ENCODE assay signal across 25 cellular contexts in genomic region chr1:7460807-7461206, GRCh38.
"Had no signal": no experiment of that assay in that cellular context is flagged by ENCODE, and none has a peak within 500 bp of the region (broad histone marks: within the 10 kb centered on the region; RNA-seq: fewer than 3 reads in every experiment).

No MANE protein-coding gene starts in this region.

- H3K4me3 Mint-ChIP-seq: activated CD4-positive, alpha-beta memory T cell treated with anti-CD3 and anti-CD28 coated beads for 36 hours; activated CD4-positive, alpha-beta T cell treated with anti-CD3 and anti-CD28 coated beads for 36 hours; activated CD8-positive, alpha-beta memory T cell treated with anti-CD3 and anti-CD28 coated beads, Interleukin-2, amount 10 ng/mL, durations not matched to agents 7 days and 5 days; activated naive CD4-positive, alpha-beta T cell treated with anti-CD3 and anti-CD28 coated beads, Interleukin-2, amount 10 ng/mL, durations not matched to agents 7 days and 5 days; memory B cell; naive thymus-derived CD4-positive, alpha-beta T cell had no signal

- H3K4me1 Mint-ChIP-seq: activated CD4-positive, alpha-beta T cell treated with anti-CD3 and anti-CD28 coated beads for 36 hours; activated CD8-positive, alpha-beta memory T cell treated with anti-CD3 and anti-CD28 coated beads, Interleukin-2, amount 10 ng/mL, durations not matched to agents 7 days and 5 days; activated naive CD4-positive, alpha-beta T cell treated with anti-CD3 and anti-CD28 coated beads, Interleukin-2, amount 10 ng/mL, durations not matched to agents 7 days and 5 days; naive thymus-derived CD4-positive, alpha-beta T cell had no signal

- H3K27ac ChIP-seq: dorsolateral prefrontal cortex, gastrocnemius medialis, left lung, right atrium auricular region, skin epidermis, transverse colon, vagina, VCaP had no signal

- H3K4me1 ChIP-seq: left lung, transverse colon had no signal

- H3K36me3 Mint-ChIP-seq: activated CD4-positive, alpha-beta memory T cell treated with anti-CD3 and anti-CD28 coated beads for 36 hours; activated CD8-positive, alpha-beta memory T cell treated with anti-CD3 and anti-CD28 coated beads, Interleukin-2, amount 10 ng/mL, durations not matched to agents 7 days and 5 days; activated naive CD4-positive, alpha-beta T cell treated with anti-CD3 and anti-CD28 coated beads, Interleukin-2, amount 10 ng/mL, durations not matched to agents 7 days and 5 days; memory B cell; naive thymus-derived CD4-positive, alpha-beta T cell had no signal

- H3K27ac Mint-ChIP-seq: activated CD4-positive, alpha-beta memory T cell treated with anti-CD3 and anti-CD28 coated beads for 36 hours; activated CD4-positive, alpha-beta T cell treated with anti-CD3 and anti-CD28 coated beads for 36 hours; activated CD8-positive, alpha-beta memory T cell treated with anti-CD3 and anti-CD28 coated beads, Interleukin-2, amount 10 ng/mL, durations not matched to agents 7 days and 5 days; activated naive CD4-positive, alpha-beta T cell treated with anti-CD3 and anti-CD28 coated beads, Interleukin-2, amount 10 ng/mL, durations not matched to agents 7 days and 5 days; activated T-helper 2 cell treated with anti-CD3 and anti-CD28 coated beads, Interferon-gamma antibody, Interleukin-2, Interleukin-4, amounts not matched to agents 10 μg/mL and 5 μg/mL and 100 μg/mL, durations not matched to agents 14 hours and 24 hours and 36 hours; memory B cell; naive thymus-derived CD4-positive, alpha-beta T cell had no signal

- DNase-seq: activated CD4-positive, alpha-beta memory T cell treated with anti-CD3 and anti-CD28 coated beads for 36 hours; activated CD4-positive, alpha-beta T cell treated with anti-CD3 and anti-CD28 coated beads for 36 hours; activated CD8-positive, alpha-beta memory T cell treated with anti-CD3 and anti-CD28 coated beads, Interleukin-2, amount 10 ng/mL, durations not matched to agents 7 days and 5 days; activated naive CD4-positive, alpha-beta T cell treated with anti-CD3 and anti-CD28 coated beads, Interleukin-2, amount 10 ng/mL, durations not matched to agents 7 days and 5 days; activated T-cell treated with anti-CD3 and anti-CD28 coated beads, Interleukin-2, amount 50 U/mL, for 1 hour; dorsolateral prefrontal cortex; erythroblast; gastrocnemius medialis; islet precursor cell; mucosa of descending colon; naive thymus-derived CD4-positive, alpha-beta T cell; posterior cingulate gyrus; stimulated activated CD4-positive, alpha-beta T cell treated with anti-CD3 and anti-CD28 coated beads, Interleukin-4, amount 100 ng/mL, for 4 hours; stimulated activated CD8-positive, alpha-beta memory T cell treated with anti-CD3 and anti-CD28 coated beads, Interleukin-4, amount 100 ng/mL, for 48 hours; stimulated activated naive CD4-positive, alpha-beta T cell treated with Interleukin-2 at 50 U/mL for 16 hours; T-helper 9 cell; transverse colon had no signal

- H3K4me3 ChIP-seq: dorsolateral prefrontal cortex, gastrocnemius medialis, left lung, mucosa of descending colon, right atrium auricular region, skin epidermis, transverse colon, vagina had no signal

- H3K9me3 ChIP-seq: gastrocnemius medialis, left lung, mucosa of descending colon, right atrium auricular region, transverse colon, vagina had no signal

- ATAC-seq: activated CD4-positive, alpha-beta T cell treated with anti-CD3 and anti-CD28 coated beads for 36 hours; activated CD8-positive, alpha-beta memory T cell treated with anti-CD3 and anti-CD28 coated beads, Interleukin-2, amount 10 ng/mL, durations not matched to agents 7 days and 5 days; gastrocnemius medialis; left lung; mucosa of descending colon; naive thymus-derived CD4-positive, alpha-beta T cell had no signal

- FAIRE-seq: astrocyte had no signal

- H3K9me3 Mint-ChIP-seq: activated CD4-positive, alpha-beta memory T cell treated with anti-CD3 and anti-CD28 coated beads for 36 hours; activated naive CD4-positive, alpha-beta T cell treated with anti-CD3 and anti-CD28 coated beads, Interleukin-2, amount 10 ng/mL, durations not matched to agents 7 days and 5 days; activated T-helper 2 cell treated with anti-CD3 and anti-CD28 coated beads, Interferon-gamma antibody, Interleukin-2, Interleukin-4, amounts not matched to agents 10 μg/mL and 5 μg/mL and 100 μg/mL, durations not matched to agents 14 hours and 24 hours and 36 hours; memory B cell; naive thymus-derived CD4-positive, alpha-beta T cell had no signal

- H3K27me3 Mint-ChIP-seq: activated CD4-positive, alpha-beta T cell treated with anti-CD3 and anti-CD28 coated beads for 36 hours had no signal

- H3K27me3 ChIP-seq: dorsolateral prefrontal cortex, gastrocnemius medialis, left lung, right atrium auricular region, transverse colon, vagina had no signal

- H3K36me3 ChIP-seq: gastrocnemius medialis, left lung, right atrium auricular region, transverse colon, vagina had no signal
